ENCODE assay signal across 28 cellular contexts in the genomic region with DNA sequence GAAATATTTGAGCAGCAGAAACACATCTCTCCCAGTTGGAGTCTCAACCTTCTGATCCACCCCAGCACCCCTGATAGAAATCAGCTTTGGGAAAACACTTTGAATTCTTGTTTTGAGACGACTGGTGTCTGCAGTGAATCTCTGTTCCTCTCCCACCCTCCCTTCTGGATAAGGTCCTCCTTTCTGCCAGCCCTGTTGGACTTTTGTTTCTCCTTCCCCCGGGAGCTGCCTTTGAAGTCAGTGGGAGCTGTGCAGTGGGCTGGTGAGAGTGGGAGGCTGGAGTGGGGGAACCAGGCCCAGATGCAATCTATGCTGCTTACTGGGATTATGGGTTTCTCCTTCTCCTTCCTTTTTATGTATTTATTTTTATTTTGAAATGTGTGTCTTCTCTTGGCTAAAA. TPM values are rescaled to one million over a fixed set of nuclear protein-coding genes. Genes with fewer than 3 reads are reported as not detected.
"Had no signal": no experiment of that assay in that cellular context is flagged by ENCODE, and none has a peak within 500 bp of the region (broad histone marks: within the 10 kb centered on the region; RNA-seq: fewer than 3 reads in every experiment).

No MANE protein-coding gene starts in this region.

- H3K27ac ChIP-seq: adrenal gland, breast epithelium, SJSA1, VCaP had no signal

- H3K36me3 Mint-ChIP-seq: activated CD4-positive, alpha-beta memory T cell treated with anti-CD3 and anti-CD28 coated beads for 36 hours; activated naive CD8-positive, alpha-beta T cell treated with anti-CD3 and anti-CD28 coated beads, Interleukin-2, amount 10 ng/mL, durations not matched to agents 7 days and 5 days; T-cell had no signal

- DNase-seq: activated CD4-positive, alpha-beta memory T cell treated with anti-CD3 and anti-CD28 coated beads for 36 hours; activated CD4-positive, alpha-beta T cell treated with anti-CD3 and anti-CD28 coated beads, Interleukin-2, amount 10 ng/mL, durations not matched to agents 7 days and 5 days; activated CD4-positive, CD25-positive, alpha-beta regulatory T cell; activated gamma-delta T cell treated with Interleukin-2 at 50 U/mL for 16 hours; activated naive CD4-positive, alpha-beta T cell treated with anti-CD3 and anti-CD28 coated beads, Interleukin-2, amount 50 U/mL, for 16 hours; activated naive CD8-positive, alpha-beta T cell treated with anti-CD3 and anti-CD28 coated beads, Interleukin-2, amount 10 ng/mL, durations not matched to agents 7 days and 5 days; activated T-cell treated with anti-CD3 and anti-CD28 coated beads for 4 hours; activated T-cell treated with anti-CD3 and anti-CD28 coated beads, Interleukin-2, amount 50 U/mL, for 48 hours; adrenal gland; aorta; MG63; MV-4-11; NCI-H1092 treated with DMSO at 0.1 percent for 48 hours; NCI-H1417 treated with DMSO at 0.1 percent for 48 hours; NCI-H1694 treated with DMSO at 0.1 percent for 48 hours; NCI-H2029 treated with DMSO at 0.1 percent for 48 hours; NCI-H446; NCI-H524; PC-3; SHP77; T-cell; T-helper 2 cell; T1000 had no signal

- H3K27me3 ChIP-seq: adrenal gland, breast epithelium, MG63, SJSA1 had no signal

- H3K9me3 Mint-ChIP-seq: activated CD4-positive, alpha-beta memory T cell treated with anti-CD3 and anti-CD28 coated beads for 36 hours; activated CD4-positive, alpha-beta T cell treated with anti-CD3 and anti-CD28 coated beads, Interleukin-2, amount 10 ng/mL, durations not matched to agents 7 days and 5 days; activated naive CD8-positive, alpha-beta T cell treated with anti-CD3 and anti-CD28 coated beads, Interleukin-2, amount 10 ng/mL, durations not matched to agents 7 days and 5 days; activated T-helper 17 cell treated with anti-CD3 and anti-CD28 coated beads, Interleukin-2, amount 50 U/mL, for 72 hours; T-cell had no signal

- H3K27me3 Mint-ChIP-seq: activated CD4-positive, alpha-beta memory T cell treated with anti-CD3 and anti-CD28 coated beads for 36 hours; activated CD4-positive, alpha-beta T cell treated with anti-CD3 and anti-CD28 coated beads, Interleukin-2, amount 10 ng/mL, durations not matched to agents 7 days and 5 days; activated naive CD8-positive, alpha-beta T cell treated with anti-CD3 and anti-CD28 coated beads, Interleukin-2, amount 10 ng/mL, durations not matched to agents 7 days and 5 days; activated T-helper 17 cell treated with anti-CD3 and anti-CD28 coated beads, Interleukin-2, amount 50 U/mL, for 72 hours; T-cell had no signal

- H3K9me3 ChIP-seq: adrenal gland, breast epithelium, MG63, SJSA1 had no signal

- H3K27ac Mint-ChIP-seq: activated CD4-positive, alpha-beta memory T cell treated with anti-CD3 and anti-CD28 coated beads for 36 hours; activated CD4-positive, alpha-beta T cell treated with anti-CD3 and anti-CD28 coated beads, Interleukin-2, amount 10 ng/mL, durations not matched to agents 7 days and 5 days; activated naive CD8-positive, alpha-beta T cell treated with anti-CD3 and anti-CD28 coated beads, Interleukin-2, amount 10 ng/mL, durations not matched to agents 7 days and 5 days; activated T-helper 17 cell treated with anti-CD3 and anti-CD28 coated beads, Interleukin-2, amount 50 U/mL, for 72 hours; T-cell had no signal

- H3K4me3 ChIP-seq: adrenal gland, breast epithelium, MG63, SJSA1 had no signal

- H3K4me3 Mint-ChIP-seq: activated CD4-positive, alpha-beta memory T cell treated with anti-CD3 and anti-CD28 coated beads for 36 hours; activated CD4-positive, alpha-beta T cell treated with anti-CD3 and anti-CD28 coated beads, Interleukin-2, amount 10 ng/mL, durations not matched to agents 7 days and 5 days; activated naive CD8-positive, alpha-beta T cell treated with anti-CD3 and anti-CD28 coated beads, Interleukin-2, amount 10 ng/mL, durations not matched to agents 7 days and 5 days; activated T-helper 17 cell treated with anti-CD3 and anti-CD28 coated beads, Interleukin-2, amount 50 U/mL, for 72 hours; T-cell had no signal

- H3K36me3 ChIP-seq: adrenal gland, breast epithelium, MG63 had no signal

- H3K4me1 Mint-ChIP-seq: activated CD4-positive, alpha-beta T cell treated with anti-CD3 and anti-CD28 coated beads, Interleukin-2, amount 10 ng/mL, durations not matched to agents 7 days and 5 days; activated naive CD8-positive, alpha-beta T cell treated with anti-CD3 and anti-CD28 coated beads, Interleukin-2, amount 10 ng/mL, durations not matched to agents 7 days and 5 days; activated T-helper 17 cell treated with anti-CD3 and anti-CD28 coated beads, Interleukin-2, amount 50 U/mL, for 72 hours; T-cell had no signal

RNA-seq across cellular contexts. Expression of a gene that starts 49.0 kb away (rescaled TPM):
- total RNA-seq: activated CD4-positive, alpha-beta memory T cell treated with anti-CD3 and anti-CD28 coated beads for 36 hours; activated CD4-positive, alpha-beta T cell treated with anti-CD3 and anti-CD28 coated beads, Interleukin-2, amount 10 ng/mL, durations not matched to agents 7 days and 5 days; activated CD8-positive, alpha-beta memory T cell treated with anti-CD3 and anti-CD28 coated beads for 36 hours; activated naive CD8-positive, alpha-beta T cell treated with anti-CD3 and anti-CD28 coated beads, Interleukin-2, amount 10 ng/mL, durations not matched to agents 7 days and 5 days; activated T-helper 17 cell treated with anti-CD3 and anti-CD28 coated beads, Interleukin-2, amount 50 U/mL, for 72 hours had no signal
